ENCODE assay signal across 8 cellular contexts in genomic region chr11:14499178-14499559, GRCh38. TPM values are rescaled to one million over a fixed set of nuclear protein-coding genes. Genes with fewer than 3 reads are reported as not detected.
DNase-seq lines count a peak whose midpoint lies in the region; TF ChIP-seq lines count a peak whose summit lies in the region.

No MANE protein-coding gene starts in this region.

- H3K4me1 ChIP-seq in endocrine pancreas (ENCODE audit: control insufficient read depth, insufficient read depth, low read length), result peaks cover 16% of the 10 kb centered on the region
- no peaks in the 10 kb centered on the region for H3K4me1 ChIP-seq in mucosa of stomach (ENCODE audit: control insufficient read depth, insufficient read depth, low read length)

- peak overlapping the region; percentile 76 for H3K4me3 ChIP-seq in AG04450 (ENCODE audit: low read depth, low read length)
- H3K4me3 ChIP-seq in endocrine pancreas (ENCODE audit: control insufficient read depth, insufficient read depth, low read length), result peak overlapping the region; percentile 94
- peak overlapping the region; percentile 98 for H3K4me3 ChIP-seq in mucosa of stomach (ENCODE audit: low read length)

- H3K27me3 ChIP-seq in AG04450 (ENCODE audit: control insufficient read depth, insufficient read depth, low read length), result no peaks in the 10 kb centered on the region
- no peaks in the 10 kb centered on the region for H3K27me3 ChIP-seq in endocrine pancreas (ENCODE audit: control insufficient read depth, insufficient read depth, low read length)
- no peaks in the 10 kb centered on the region for H3K27me3 ChIP-seq in mucosa of stomach (ENCODE audit: control insufficient read depth, insufficient read depth, low read length)

- H3K9ac ChIP-seq in endocrine pancreas (ENCODE audit: control insufficient read depth, insufficient read depth, low read length) (peak overlapping the region; percentile 91), mucosa of stomach (ENCODE audit: low read length) (peak overlapping the region; percentile 94)

- no peaks in the 10 kb centered on the region for H3K36me3 ChIP-seq in endocrine pancreas (ENCODE audit: control insufficient read depth, insufficient read depth, low read length)
- H3K36me3 ChIP-seq in mucosa of stomach (ENCODE audit: control insufficient read depth, insufficient read depth, low read length), result no peaks in the 10 kb centered on the region

- CTCF ChIA-PET in AG04450 (lab: Charles Lee), result interaction anchor here (0.6 to 3.2 kb wide), 3 partner anchors 44 to 407 kb away, joined by 3 to 20 read pairs (median 3); no protein-coding TSS in a partner anchor

- POLR2A ChIA-PET in AG04450 (lab: Yijun Ruan, JAX), result interaction anchor here (0.6 to 1.3 kb wide), 2 partner anchors 12 to 29 kb away, joined by 3 read pairs; no protein-coding TSS in a partner anchor

- H3K27ac ChIP-seq in AG04450 (ENCODE audit: low read depth, low read length), result no peak overlapping the region
- H3K27ac ChIP-seq in substantia nigra (ENCODE audit: low read depth, low read length, poor library complexity, severe bottlenecking), result peak overlapping the region; percentile 85

- no peak for TF ChIP-seq CTCF in AG04450 (IDR thresholded peaks at IDR 0.05; ENCODE audit: low read depth, low read length)

- no peak for DNase-seq in AG04450 (ENCODE audit: low read depth, low spot score)
- DNase-seq in GM19240 (ENCODE audit: insufficient read length, low spot score), result peak; percentile 0
- DNase-seq in HPDE6-E6E7 (ENCODE audit: extremely low spot score), result peak; percentile 2
- peak; percentile 18 for DNase-seq in activated CD4-positive, alpha-beta T cell treated with anti-CD3 and anti-CD28 coated beads for 1 hour
- peak in 10 of 49 donors; percentile 39 to 62 (median 50) for DNase-seq in substantia nigra (lab: John Stamatoyannopoulos, UW)
- no peak for DNase-seq in MV-4-11 (lab: John Stamatoyannopoulos, UW)

- H3K9me3 ChIP-seq in AG04450 (ENCODE audit: control insufficient read depth, insufficient read depth, low read length) (no peaks in the 10 kb centered on the region), endocrine pancreas (ENCODE audit: control insufficient read depth, low read length) (no peaks in the 10 kb centered on the region), mucosa of stomach (ENCODE audit: control insufficient read depth, low read length) (no peaks in the 10 kb centered on the region)

RNA-seq across cellular contexts. Expression of gene COPB1, which starts 0.4 kb away (rescaled TPM):
- 212 and 285 TPM in 2 replicates for polyA plus RNA-seq in AG04450 (2011; rRNA removed)
- polyA minus RNA-seq in AG04450 (2011; rRNA and poly(A)+ RNA removed), result 140 and 236 TPM in 2 replicates

RNA-seq across cellular contexts. Expression of gene PSMA1, which starts 21.0 kb away (rescaled TPM):
- polyA plus RNA-seq in AG04450 (2011; rRNA removed), result 222 and 285 TPM in 2 replicates
- 69.1 and 95.9 TPM in 2 replicates for polyA minus RNA-seq in AG04450 (2011; rRNA and poly(A)+ RNA removed)

Comparison
In these comparisons a context has a peak if more than half of its experiments do, and no peak if none do; other contexts are left out.
1. DNase-seq: peak in GM19240 (single experiment), HPDE6-E6E7 (single experiment) and activated CD4-positive, alpha-beta T cell treated with anti-CD3 and anti-CD28 coated beads for 1 hour (single experiment); none in AG04450 (single experiment) and MV-4-11 (single experiment).
2. Peak in every context shown above with its lines, with median percentiles within 50 percentile points of each other: H3K4me3 ChIP-seq.